Comparison of ENCODE assay signal across 14 cellular contexts in genomic region chr15:99954361-99955180, GRCh38.
A peak's percentile ranks its signal among the peaks of the same experiment; 100 is the strongest.
DNase-seq lines count a peak whose midpoint lies in the region; TF ChIP-seq lines count a peak whose summit lies in the region.
"Had no signal": no experiment of that assay in that cellular context is flagged by ENCODE, and none has a peak within 500 bp of the region (broad histone marks: within the 10 kb centered on the region; RNA-seq: fewer than 3 reads in every experiment).

No MANE protein-coding gene starts in this region.

- H3K4me3 ChIP-seq in adipocyte (ENCODE audit: low read length) (no peak overlapping the region), hepatocyte (no peak overlapping the region), smooth muscle cell (no peak overlapping the region)
- H3K4me3 ChIP-seq: body of pancreas had no signal

- no peak for TF ChIP-seq CTCF in hepatocyte (IDR thresholded peaks at IDR 0.05; ENCODE audit: poor library complexity)
- no peak for TF ChIP-seq CTCF in smooth muscle cell (IDR thresholded peaks at IDR 0.05; ENCODE audit: borderline replicate concordance, insufficient read depth, poor library complexity, severe bottlenecking)
- no peak for TF ChIP-seq CTCF in nephron progenitor cell (IDR thresholded peaks at IDR 0.05)

- H3K9me3 Mint-ChIP-seq in nephron progenitor cell: peaks cover 13% of the 10 kb centered on the region

- H3K27me3 Mint-ChIP-seq in nephron progenitor cell (ENCODE audit: low read depth, poor library complexity): peaks cover 21% of the 10 kb centered on the region

- no peak overlapping the region for H3K4me2 ChIP-seq in hepatocyte
- no peak overlapping the region for H3K4me2 ChIP-seq in smooth muscle cell

- H3K9me3 ChIP-seq in adipocyte (ENCODE audit: control insufficient read depth, low read length) (peaks cover 6% of the 10 kb centered on the region), hepatocyte (ENCODE audit: low read depth) (no peaks in the 10 kb centered on the region), smooth muscle cell (replicated peaks; ENCODE audit: low read depth) (no peaks in the 10 kb centered on the region)

- H3K4me1 ChIP-seq in adipocyte (ENCODE audit: control insufficient read depth, insufficient read depth, low read length) (peaks cover 8% of the 10 kb centered on the region), hepatocyte (ENCODE audit: insufficient read depth) (no peaks in the 10 kb centered on the region), smooth muscle cell (ENCODE audit: low read depth) (no peaks in the 10 kb centered on the region)
- H3K4me1 ChIP-seq: body of pancreas had no signal

- no peak overlapping the region for H3K4me3 Mint-ChIP-seq in nephron progenitor cell
- H3K4me3 Mint-ChIP-seq: activated naive CD4-positive, alpha-beta T cell treated with anti-CD3 and anti-CD28 coated beads for 36 hours; naive B cell; WTC11 had no signal

- peaks cover 5% of the 10 kb centered on the region for H3K4me1 Mint-ChIP-seq in nephron progenitor cell
- H3K4me1 Mint-ChIP-seq: naive B cell had no signal

- H3K9ac ChIP-seq in adipocyte (ENCODE audit: low read length) (no peak overlapping the region), smooth muscle cell (ENCODE audit: low read depth) (no peak overlapping the region)

- H3K27me3 ChIP-seq in adipocyte (replicated peaks; ENCODE audit: control insufficient read depth, insufficient read depth, low read length) (peaks cover 24% of the 10 kb centered on the region), hepatocyte (peaks cover 1% of the 10 kb centered on the region), smooth muscle cell (ENCODE audit: low read depth) (peaks cover 4% of the 10 kb centered on the region)
- H3K27me3 ChIP-seq: body of pancreas had no signal

- DNase-seq in M059J (ENCODE audit: low read depth) (peak; percentile 42), adipocyte (ENCODE audit: low read depth) (peak; percentile 17), hepatocyte (ENCODE audit: low spot score) (no peak), smooth muscle cell (lab: John Stamatoyannopoulos, UW; ENCODE audit: unreplicated experiment) (no peak), nephron progenitor cell (no peak), OCI-M2 (lab: John Stamatoyannopoulos, UW; ENCODE audit: unreplicated experiment) (no peak)
- DNase-seq in stimulated activated CD8-positive, alpha-beta memory T cell treated with anti-CD3 and anti-CD28 coated beads, Interleukin-4, amount 100 ng/mL, for 48 hours: peak; percentile 8
- DNase-seq: activated naive CD4-positive, alpha-beta T cell treated with anti-CD3 and anti-CD28 coated beads for 36 hours; left ventricle myocardium superior; naive B cell; NCI-H187; NCI-H510A treated with DMSO at 0.1 percent for 48 hours had no signal

- no peak overlapping the region for H2AFZ ChIP-seq in hepatocyte
- no peak overlapping the region for H2AFZ ChIP-seq in smooth muscle cell (ENCODE audit: low read depth)

- H3K9me2 ChIP-seq in hepatocyte (replicated peaks; ENCODE audit: insufficient read depth): no peaks in the 10 kb centered on the region

- peak overlapping the region; percentile 44 for H3K27ac ChIP-seq in hepatocyte
- no peak overlapping the region for H3K27ac ChIP-seq in smooth muscle cell (ENCODE audit: low read depth)
- H3K27ac ChIP-seq: body of pancreas had no signal

- H3K36me3 ChIP-seq in adipocyte (ENCODE audit: control insufficient read depth, insufficient read depth, low read length, severe bottlenecking) (no peaks in the 10 kb centered on the region), hepatocyte (replicated peaks; ENCODE audit: insufficient read depth, low read depth) (no peaks in the 10 kb centered on the region), smooth muscle cell (ENCODE audit: low read depth) (no peaks in the 10 kb centered on the region)

- H3K27ac Mint-ChIP-seq in nephron progenitor cell: no peak overlapping the region
- H3K27ac Mint-ChIP-seq: activated naive CD4-positive, alpha-beta T cell treated with anti-CD3 and anti-CD28 coated beads for 36 hours; naive B cell; WTC11 had no signal

- H3K36me3 Mint-ChIP-seq in nephron progenitor cell (ENCODE audit: low read depth): no peaks in the 10 kb centered on the region
- H3K36me3 Mint-ChIP-seq: WTC11 had no signal

- no peaks in the 10 kb centered on the region for H3F3A ChIP-seq in smooth muscle cell (ENCODE audit: low read depth)

- WGBS in hepatocyte (ENCODE audit: low lambda C conversion rate, missing lambda C conversion rate): 84% methylated on average over 11 of the region's 11 CpGs
- WGBS in smooth muscle cell (ENCODE audit: low lambda C conversion rate): 73% methylated on average over 11 of the region's 11 CpGs

- H4K20me1 ChIP-seq in hepatocyte (ENCODE audit: insufficient read depth, poor library complexity, severe bottlenecking): no peaks in the 10 kb centered on the region
- H4K20me1 ChIP-seq in smooth muscle cell (ENCODE audit: low read depth): no peaks in the 10 kb centered on the region

- no peaks in the 10 kb centered on the region for H3K79me2 ChIP-seq in hepatocyte
- no peaks in the 10 kb centered on the region for H3K79me2 ChIP-seq in smooth muscle cell (ENCODE audit: low read depth)

Comparison
In these comparisons a context has a peak if more than half of its experiments do, and no peak if none do; other contexts are left out.
1. DNase-seq: peak in M059J (single experiment), adipocyte (single experiment) and stimulated activated CD8-positive, alpha-beta memory T cell treated with anti-CD3 and anti-CD28 coated beads, Interleukin-4, amount 100 ng/mL, for 48 hours (single experiment); none in hepatocyte (single experiment), smooth muscle cell (single experiment), nephron progenitor cell (single experiment) and OCI-M2 (single experiment).